Comparison of ENCODE assay signal across 1 cellular context in the genomic region with DNA sequence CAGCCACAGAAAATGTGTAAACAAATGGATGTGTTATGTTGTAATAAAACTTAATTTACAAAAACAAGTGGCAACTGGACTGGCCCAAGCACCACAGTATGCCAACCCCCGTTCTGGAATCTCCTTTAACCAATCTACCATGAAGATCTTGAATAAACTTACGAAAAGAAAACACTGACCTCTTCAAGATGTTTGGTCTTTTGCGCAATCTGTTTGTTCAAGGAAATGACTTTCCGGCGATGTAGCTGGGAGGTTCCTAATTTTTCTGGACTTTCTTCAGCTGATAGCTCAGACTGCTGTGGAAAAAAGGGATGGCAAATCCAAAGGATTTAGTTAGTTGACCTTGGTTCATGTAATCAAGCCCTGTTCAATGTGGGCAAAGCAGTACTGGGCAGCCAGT.
TF ChIP-seq lines count a peak whose summit lies in the region.

No MANE protein-coding gene starts in this region.

TF ChIP-seq in K562, 482 proteins besides CTCF, POLR2A, EP300 and RAD21:
- no peak for TF ChIP-seq ZC3H4 (CRISPR knock-in tag; IDR thresholded peaks at IDR 0.05; ENCODE audit: borderline replicate concordance)
- peak; percentile 51 for TF ChIP-seq CEBPB (tag; IDR thresholded peaks at IDR 0.05)
- TF ChIP-seq CEBPG (CRISPR knock-in tag; IDR thresholded peaks at IDR 0.05), result no peak
- TF ChIP-seq CEBPG (tag; conservative IDR thresholded peaks at IDR 0.05 in 1 of 2, IDR thresholded peaks at IDR 0.05 in 1 of 2), result 0 out of 4 replicates have a peak, but pooled peaks of 1 of the 2 experiments have one; percentile 22
